12 cellular contexts compared by ENCODE assay signal in the genomic region with DNA sequence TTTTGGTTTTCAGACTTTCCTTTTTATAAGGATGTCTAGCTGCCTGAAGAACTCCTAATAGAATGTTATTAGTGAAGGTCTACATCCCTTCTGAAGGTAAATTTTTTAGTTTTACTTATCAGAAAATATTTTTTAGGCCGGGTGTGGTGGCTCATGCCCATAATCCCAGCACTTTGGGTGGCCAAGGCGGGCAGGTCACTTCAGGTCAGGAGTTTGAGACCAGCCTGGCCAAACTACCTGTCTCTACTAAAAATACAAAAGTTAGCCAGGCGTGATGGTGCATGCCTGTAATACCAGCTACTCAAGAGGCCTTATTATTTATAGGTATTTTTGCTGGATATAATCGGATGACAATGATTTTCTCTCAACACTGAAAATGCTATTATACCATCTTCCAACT.
DNase-seq lines count a peak whose midpoint lies in the region; ATAC-seq and TF ChIP-seq lines count a peak whose summit lies in the region.
"Had no signal": no experiment of that assay in that cellular context is flagged by ENCODE, and none has a peak within 500 bp of the region (broad histone marks: within the 10 kb centered on the region; RNA-seq: fewer than 3 reads in every experiment).

No MANE protein-coding gene starts in this region.

- H3K36me3 ChIP-seq in GM23248 (ENCODE audit: low read depth) (no peaks in the 10 kb centered on the region), RWPE2 (ENCODE audit: low read depth) (no peaks in the 10 kb centered on the region), thyroid gland (no peaks in the 10 kb centered on the region), psoas muscle (ENCODE audit: insufficient read depth in 1 of 2, low read depth in 1 of 2) (no peaks in the 10 kb centered on the region)

- H3K4me2 ChIP-seq in GM23248 (ENCODE audit: unreplicated experiment) = peak overlapping the region; percentile 25

- peaks cover 52% of the 10 kb centered on the region for H3K4me1 ChIP-seq in GM23248 (ENCODE audit: insufficient read depth)
- H3K4me1 ChIP-seq in RWPE2 (ENCODE audit: insufficient read depth, poor library complexity, severe bottlenecking) = peaks cover 23% of the 10 kb centered on the region
- peaks cover 28% of the 10 kb centered on the region for H3K4me1 ChIP-seq in foreskin keratinocyte
- peaks cover 40% of the 10 kb centered on the region in 2 donors for H3K4me1 ChIP-seq in thyroid gland
- no peaks in the 10 kb centered on the region for H3K4me1 ChIP-seq in psoas muscle
- H3K4me1 ChIP-seq: Caco-2 had no signal

- no peaks in the 10 kb centered on the region for H3K9me2 ChIP-seq in GM23248 (ENCODE audit: insufficient read depth)

- 98% methylated on average over 4 of the region's 4 CpGs for WGBS in GM23248 (ENCODE audit: low coverage in 1 of 2, low lambda C conversion rate in 2 of 2, missing lambda C conversion rate in 2 of 2), 2 experiments
- WGBS in thyroid gland, 2 donors = 33 to 41% methylated on average over 4 of the region's 4 CpGs
- 71 to 85% (median 74%) methylated on average over 4 of the region's 4 CpGs for WGBS in psoas muscle, 3 donors

- no peaks in the 10 kb centered on the region for H3K9me3 ChIP-seq in GM23248 (ENCODE audit: low read depth)
- H3K9me3 ChIP-seq in RWPE2 (ENCODE audit: severe bottlenecking) = no peaks in the 10 kb centered on the region
- no peaks in the 10 kb centered on the region for H3K9me3 ChIP-seq in thyroid gland
- no peaks in the 10 kb centered on the region for H3K9me3 ChIP-seq in psoas muscle
- H3K9me3 ChIP-seq: Caco-2 had no signal

- no peak overlapping the region for H3K27ac Mint-ChIP-seq in activated CD4-positive, alpha-beta memory T cell treated with anti-CD3 and anti-CD28 coated beads, Interleukin-2, amount 10 ng/mL, durations not matched to agents 7 days and 5 days
- H3K27ac Mint-ChIP-seq: CD4-positive, alpha-beta T cell; H9 had no signal

- no peak overlapping the region for H3K4me3 Mint-ChIP-seq in activated CD4-positive, alpha-beta memory T cell treated with anti-CD3 and anti-CD28 coated beads, Interleukin-2, amount 10 ng/mL, durations not matched to agents 7 days and 5 days
- H3K4me3 Mint-ChIP-seq: CD4-positive, alpha-beta T cell; H9 had no signal

- ATAC-seq in RWPE2 (ENCODE audit: low read depth) (no peak), foreskin keratinocyte (no peak), psoas muscle (no peak)

- in situ Hi-C loops in GM23248 (cut with MboI) = no loop called here

- no peak for TF ChIP-seq POLR2A in thyroid gland (IDR thresholded peaks at IDR 0.05)

- TF ChIP-seq CTCF in RWPE2 (IDR thresholded peaks at IDR 0.05; ENCODE audit: poor library complexity, severe bottlenecking) (no peak), foreskin keratinocyte (conservative IDR thresholded peaks at IDR 0.05) (no peak), thyroid gland (IDR thresholded peaks at IDR 0.05) (no peak), psoas muscle (IDR thresholded peaks at IDR 0.05) (no peak)

- no peak for DNase-seq in GM23248
- DNase-seq in RWPE2 (ENCODE audit: low spot score) = no peak
- no peak for DNase-seq in foreskin keratinocyte
- DNase-seq in thyroid gland = peak; percentile 79 to 83
- no peak for DNase-seq in midbrain (lab: John Stamatoyannopoulos, UW)
- no peak for DNase-seq in activated CD4-positive, alpha-beta memory T cell treated with anti-CD3 and anti-CD28 coated beads, Interleukin-2, amount 10 ng/mL, durations not matched to agents 7 days and 5 days
- DNase-seq in psoas muscle = no peak
- DNase-seq: AML-193; Caco-2; CD4-positive, alpha-beta T cell; H9 had no signal

- POLR2A ChIA-PET in activated CD4-positive, alpha-beta memory T cell treated with anti-CD3 and anti-CD28 coated beads, Interleukin-2, amount 10 ng/mL, durations not matched to agents 7 days and 5 days (lab: Charles Lee) = no interaction called here

- H3F3A ChIP-seq in GM23248 (ENCODE audit: insufficient read depth) = peaks cover 55% of the 10 kb centered on the region

- H3K9ac ChIP-seq in GM23248 = no peak overlapping the region

- H3K79me2 ChIP-seq in GM23248 (ENCODE audit: insufficient read depth) = no peaks in the 10 kb centered on the region

- H3K9me3 Mint-ChIP-seq in activated CD4-positive, alpha-beta memory T cell treated with anti-CD3 and anti-CD28 coated beads, Interleukin-2, amount 10 ng/mL, durations not matched to agents 7 days and 5 days = no peaks in the 10 kb centered on the region
- H3K9me3 Mint-ChIP-seq: CD4-positive, alpha-beta T cell; H9 had no signal

- no peaks in the 10 kb centered on the region for H3K27me3 Mint-ChIP-seq in activated CD4-positive, alpha-beta memory T cell treated with anti-CD3 and anti-CD28 coated beads, Interleukin-2, amount 10 ng/mL, durations not matched to agents 7 days and 5 days
- H3K27me3 Mint-ChIP-seq: CD4-positive, alpha-beta T cell had no signal

- peak overlapping the region; percentile 57 for H3K27ac ChIP-seq in GM23248
- peak overlapping the region; percentile 90 for H3K27ac ChIP-seq in RWPE2 (ENCODE audit: poor library complexity, severe bottlenecking)
- peak overlapping the region; percentile 78 for H3K27ac ChIP-seq in foreskin keratinocyte
- H3K27ac ChIP-seq in thyroid gland = peak overlapping the region; percentile 36 to 79 (median 70)
- no peak overlapping the region for H3K27ac ChIP-seq in psoas muscle
- H3K27ac ChIP-seq: C4-2B had no signal

- no peak overlapping the region for H2AFZ ChIP-seq in GM23248

- H3K4me1 Mint-ChIP-seq in activated CD4-positive, alpha-beta memory T cell treated with anti-CD3 and anti-CD28 coated beads, Interleukin-2, amount 10 ng/mL, durations not matched to agents 7 days and 5 days = no peaks in the 10 kb centered on the region

- H4K20me1 ChIP-seq in GM23248 (ENCODE audit: insufficient read depth) = no peaks in the 10 kb centered on the region

- CTCF ChIA-PET in activated CD4-positive, alpha-beta memory T cell treated with anti-CD3 and anti-CD28 coated beads, Interleukin-2, amount 10 ng/mL, durations not matched to agents 7 days and 5 days (lab: Charles Lee) = no interaction called here

- no peaks in the 10 kb centered on the region for H3K27me3 ChIP-seq in GM23248 (replicated peaks; ENCODE audit: insufficient read depth)
- H3K27me3 ChIP-seq in RWPE2 (ENCODE audit: insufficient read depth, poor library complexity, severe bottlenecking) = no peaks in the 10 kb centered on the region
- H3K27me3 ChIP-seq in foreskin keratinocyte = no peaks in the 10 kb centered on the region
- H3K27me3 ChIP-seq in thyroid gland = no peaks in the 10 kb centered on the region
- H3K27me3 ChIP-seq in psoas muscle (ENCODE audit: insufficient read depth in 3 of 3, low read length in 2 of 3) = no peaks in the 10 kb centered on the region

- H3K4me3 ChIP-seq in GM23248 (no peak overlapping the region), RWPE2 (ENCODE audit: severe bottlenecking) (no peak overlapping the region), thyroid gland (replicated peaks in 1 of 3) (no peak overlapping the region), psoas muscle (no peak overlapping the region)

- intact Hi-C loops in thyroid gland (cut with DNase I) = no loop called here
- intact Hi-C loops in psoas muscle (cut with DNase I) = no loop called here

- H3K36me3 Mint-ChIP-seq in activated CD4-positive, alpha-beta memory T cell treated with anti-CD3 and anti-CD28 coated beads, Interleukin-2, amount 10 ng/mL, durations not matched to agents 7 days and 5 days (ENCODE audit: low read depth) = no peaks in the 10 kb centered on the region

Comparison
In these comparisons a context has a peak if more than half of its experiments do, and no peak if none do; other contexts are left out.
1. DNase-seq: peak in thyroid gland (2 of 2); none in GM23248 (single experiment), RWPE2 (single experiment), foreskin keratinocyte (0 of 2), midbrain (single experiment), activated CD4-positive, alpha-beta memory T cell treated with anti-CD3 and anti-CD28 coated beads, Interleukin-2, amount 10 ng/mL, durations not matched to agents 7 days and 5 days (single experiment) and psoas muscle (0 of 2).